In genomic region chr4:13525606-13526281, GRCh38 we compare ENCODE assay signal across 1 cellular context.
TF ChIP-seq lines count a peak whose summit lies in the region.

No MANE protein-coding gene starts in this region.

TF ChIP-seq in K562, 482 proteins besides CTCF, POLR2A, EP300 and RAD21 (continued from another document):
- TF ChIP-seq, protein P1, sequence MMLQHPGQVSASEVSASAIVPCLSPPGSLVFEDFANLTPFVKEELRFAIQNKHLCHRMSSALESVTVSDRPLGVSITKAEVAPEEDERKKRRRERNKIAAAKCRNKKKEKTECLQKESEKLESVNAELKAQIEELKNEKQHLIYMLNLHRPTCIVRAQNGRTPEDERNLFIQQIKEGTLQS (IDR thresholded peaks at IDR 0.05) = peak; percentile 21; the same call in 1 of the 2 replicates
- TF ChIP-seq, protein P1 (CRISPR knock-in tag; conservative IDR thresholded peaks at IDR 0.05) = no peak
